In genomic region chr7:73213019-73213538, GRCh38 we compare ENCODE assay signal across 8 cellular contexts.
DNase-seq lines count a peak whose midpoint lies in the region; ATAC-seq, FAIRE-seq and TF ChIP-seq lines count a peak whose summit lies in the region.
"Not testable (repeated sequence)": the region's sequence is repeated elsewhere in the genome, so short reads cannot be mapped to it uniquely, and the experiment has no call there.

No MANE protein-coding gene starts in this region.

- not testable (repeated sequence) for H3K4me2 ChIP-seq in HepG2 (ENCODE audit: low read depth, low read length)

- TF ChIP-seq CTCF in CD14-positive monocyte (IDR thresholded peaks at IDR 0.05); HepG2 (CRISPR knock-in tag; IDR thresholded peaks at IDR 0.05); ovary (IDR thresholded peaks at IDR 0.05); suprapubic skin (IDR thresholded peaks at IDR 0.05): not testable (repeated sequence)

- H3K4me3 ChIP-seq in HepG2 (replicated peaks in 1 of 3; ENCODE audit: insufficient read depth in 1 of 3, low read depth in 2 of 3, low read length in 3 of 3); ovary; suprapubic skin: not testable (repeated sequence)

- H3K79me2 ChIP-seq in HepG2 (ENCODE audit: insufficient read depth, low read length) = not testable (repeated sequence)

- BruUV-seq in HepG2 (replicated peaks; lab: Mats Ljungman, UMichigan) = not testable (repeated sequence)

- POLR2A ChIA-PET in HepG2 (lab: Yijun Ruan, JAX) = not testable (repeated sequence)

- H3K36me3 Mint-ChIP-seq in CD14-positive monocyte = not testable (repeated sequence)

- H3K9me3 Mint-ChIP-seq in CD14-positive monocyte = not testable (repeated sequence)

- not testable (repeated sequence) for H3K27me3 Mint-ChIP-seq in CD14-positive monocyte (ENCODE audit: low read depth in 3 of 3)

- TF ChIP-seq RAD21 in HepG2 (CRISPR knock-in tag; IDR thresholded peaks at IDR 0.05) = not testable (repeated sequence)

- ATAC-seq in GM21723 (IDR thresholded peaks at IDR 0.05; ENCODE audit: unreplicated experiment) (peak; percentile 35), HG02884 (IDR thresholded peaks at IDR 0.05; ENCODE audit: unreplicated experiment) (peak; percentile 48), SK-N-SH treated with all-trans-retinoic acid at 6 μM for 48 hours (peak; percentile 29), Right ventricle myocardium inferior (peak; percentile 40), HepG2 (peak; percentile 61)

- H3K9me3 ChIP-seq in HepG2 (ENCODE audit: low read length); ovary; suprapubic skin: not testable (repeated sequence)

- FAIRE-seq in HepG2 (lab: Jason Lieb, UNC) = not testable (repeated sequence)

- H3K9ac ChIP-seq in HepG2 (ENCODE audit: insufficient read depth, low read depth, low read length) = not testable (repeated sequence)

- H4K20me1 ChIP-seq in HepG2 (ENCODE audit: insufficient read depth, low read length) = not testable (repeated sequence)

- H3K4me1 Mint-ChIP-seq in CD14-positive monocyte = not testable (repeated sequence)

- not testable (repeated sequence) for H3K27ac ChIP-seq in HepG2 (ENCODE audit: extremely low read length, insufficient read depth, low read length); ovary; suprapubic skin

- CTCF ChIA-PET in HepG2 (lab: Yijun Ruan, JAX; ENCODE audit: low intra/inter-chr PET ratio, low total read pairs) = not testable (repeated sequence)

- H3K4me3 Mint-ChIP-seq in CD14-positive monocyte = not testable (repeated sequence)

- not testable (repeated sequence) for H3K36me3 ChIP-seq in HepG2 (replicated peaks in 1 of 2; ENCODE audit: control insufficient read depth in 1 of 2, insufficient read depth in 2 of 2, low read length in 2 of 2); ovary; suprapubic skin

- not testable (repeated sequence) for TF ChIP-seq POLR2A in HepG2 (IDR thresholded peaks at IDR 0.05; ENCODE audit: insufficient read depth in 1 of 2, low read depth in 2 of 2, low read length in 2 of 2); ovary (IDR thresholded peaks at IDR 0.05); suprapubic skin (IDR thresholded peaks at IDR 0.05)

- DNase-seq in CD14-positive monocyte (ENCODE audit: low spot score); HepG2 (ENCODE audit: low spot score): not testable (repeated sequence)
- DNase-seq in Right ventricle myocardium inferior (ENCODE audit: missing footprints) = peak; percentile 45
- peak in 3 of 5 donors; percentile 8 to 30 (median 8) for DNase-seq in ovary
- peak; percentile 41 to 57 for DNase-seq in suprapubic skin (ENCODE audit: low spot score in 2 of 2)

- H2AFZ ChIP-seq in HepG2 (ENCODE audit: low read length) = not testable (repeated sequence)

- peak overlapping the region; percentile 26 to 85 (median 63) for H3K27ac Mint-ChIP-seq in CD14-positive monocyte

- WGBS in HepG2 (ENCODE audit: low lambda C conversion rate) = 45% methylated on average over 6 of the region's 10 CpGs
- WGBS in ovary, 3 donors = 63 to 81% (median 63%) methylated on average over 4 to 7 of the region's 10 CpGs
- 48% methylated on average over 7 of the region's 10 CpGs for WGBS in suprapubic skin

- in situ Hi-C loops in HepG2 (cut with HindIII; ENCODE audit: extremely low pct_ligation_motif_present, low pct_unique_long_range_greater_than_20kb) = not testable (repeated sequence)

- TF ChIP-seq EP300 in HepG2 (IDR thresholded peaks at IDR 0.05; ENCODE audit: low read depth in 2 of 2, low read length in 2 of 2); HepG2 (CRISPR knock-in tag; IDR thresholded peaks at IDR 0.05; ENCODE audit: borderline replicate concordance); ovary (IDR thresholded peaks at IDR 0.05); suprapubic skin (IDR thresholded peaks at IDR 0.05): not testable (repeated sequence)

- not testable (repeated sequence) for H3K4me1 ChIP-seq in HepG2 (ENCODE audit: insufficient read depth, low read length); ovary (ENCODE audit: insufficient read depth); suprapubic skin

- intact Hi-C loops in CD14-positive monocyte (cut with micrococcal nuclease); Right ventricle myocardium inferior (cut with DNase I); HepG2 (cut with micrococcal nuclease; ENCODE audit: unreplicated experiment); ovary (cut with DNase I): not testable (repeated sequence)

- H3K27me3 ChIP-seq in HepG2 (ENCODE audit: control insufficient read depth in 1 of 2, insufficient read depth in 2 of 2, low read length in 2 of 2); ovary; suprapubic skin: not testable (repeated sequence)
